12 cellular contexts compared by ENCODE assay signal in the genomic region with DNA sequence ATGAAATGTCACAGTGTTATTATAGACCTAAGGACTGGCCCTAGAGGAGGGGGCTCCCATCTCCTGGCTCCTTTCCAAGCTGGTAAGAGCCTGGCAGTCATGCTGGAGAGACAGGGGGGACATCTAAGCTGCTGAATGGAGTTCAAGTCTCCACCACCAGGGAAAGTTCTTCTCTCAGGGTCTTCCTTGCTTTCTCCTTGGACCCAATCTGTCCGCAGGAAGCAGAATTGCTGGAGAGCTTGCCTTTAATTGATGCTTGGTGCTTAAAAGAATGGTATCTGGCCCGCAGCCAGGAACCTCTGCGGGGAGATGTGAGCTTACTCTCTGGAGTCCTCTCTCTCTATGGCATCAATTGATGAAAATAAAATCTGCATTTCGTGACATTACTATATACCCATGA. TPM values are rescaled to one million over a fixed set of nuclear protein-coding genes. Genes with fewer than 3 reads are reported as not detected.
DNase-seq lines count a peak whose midpoint lies in the region; ATAC-seq and TF ChIP-seq lines count a peak whose summit lies in the region.
"Had no signal": no experiment of that assay in that cellular context is flagged by ENCODE, and none has a peak within 500 bp of the region (broad histone marks: within the 10 kb centered on the region; RNA-seq: fewer than 3 reads in every experiment).

No MANE protein-coding gene starts in this region.

- H3K4me2 ChIP-seq in osteoblast (ENCODE audit: insufficient read depth, low read length) = peak overlapping the region; percentile 42

- peak overlapping the region; percentile 80 for H3K27ac ChIP-seq in osteoblast (ENCODE audit: low read depth, low read length)
- H3K27ac ChIP-seq: C4-2B, neutrophil had no signal

- no peak overlapping the region for H3K4me3 ChIP-seq in osteoblast (ENCODE audit: insufficient read depth, low read length)

- no peaks in the 10 kb centered on the region for H4K20me1 ChIP-seq in osteoblast (ENCODE audit: insufficient read depth, low read length)

- no peak overlapping the region for H2AFZ ChIP-seq in osteoblast (ENCODE audit: low read length)

- H3K27me3 ChIP-seq in osteoblast (ENCODE audit: insufficient read depth, low read length) = no peaks in the 10 kb centered on the region
- H3K27me3 ChIP-seq: neutrophil had no signal

- H3K27ac Mint-ChIP-seq in chondrocyte (ENCODE audit: unreplicated experiment) = peak overlapping the region; percentile 80
- H3K27ac Mint-ChIP-seq in T-helper 2 cell treated with Interferon-gamma antibody and Interleukin-4, amounts not matched to agents 5 μg/mL and 100 μg/mL, for 36 hours = no peak overlapping the region
- H3K27ac Mint-ChIP-seq: T-cell had no signal

- H3K27me3 Mint-ChIP-seq in chondrocyte (ENCODE audit: low read depth) = no peaks in the 10 kb centered on the region
- no peaks in the 10 kb centered on the region for H3K27me3 Mint-ChIP-seq in T-helper 2 cell treated with Interferon-gamma antibody and Interleukin-4, amounts not matched to agents 5 μg/mL and 100 μg/mL, for 36 hours (ENCODE audit: low read depth)

- peak; percentile 54 for DNase-seq in COR-L47 (lab: John Stamatoyannopoulos, UW)
- DNase-seq in NCI-H2171 treated with DMSO at 0.1 percent for 48 hours (lab: John Stamatoyannopoulos, UW) = peak; percentile 61
- no peak for DNase-seq in chondrocyte (ENCODE audit: low spot score)
- no peak for DNase-seq in osteoblast (ENCODE audit: insufficient read length, low spot score, missing footprints)
- no peak for DNase-seq in stimulated activated naive CD8-positive, alpha-beta T cell treated with anti-CD3 and anti-CD28 coated beads, Interleukin-15, Interleukin-2, amounts not matched to agents 100 U/mL and 50 U/mL, for 24 hours
- DNase-seq in T-helper 2 cell treated with Interferon-gamma antibody and Interleukin-4, amounts not matched to agents 5 μg/mL and 100 μg/mL, for 36 hours (ENCODE audit: low spot score) = no peak
- DNase-seq: cortex of kidney, T-cell had no signal

- ATAC-seq in HG03159 (IDR thresholded peaks at IDR 0.05; ENCODE audit: unreplicated experiment) = no peak
- no peak for ATAC-seq in HG03469 (IDR thresholded peaks at IDR 0.05; ENCODE audit: unreplicated experiment)
- no peak for ATAC-seq in stimulated activated naive CD8-positive, alpha-beta T cell treated with anti-CD3 and anti-CD28 coated beads, Interleukin-15, Interleukin-2, amounts not matched to agents 100 U/mL and 50 U/mL, for 24 hours
- ATAC-seq: T-cell had no signal

- peaks cover 64% of the 10 kb centered on the region for H3K4me1 ChIP-seq in osteoblast (ENCODE audit: insufficient read depth, low read length)

- H3K36me3 Mint-ChIP-seq in chondrocyte (ENCODE audit: low read depth) = no peaks in the 10 kb centered on the region
- no peaks in the 10 kb centered on the region for H3K36me3 Mint-ChIP-seq in T-helper 2 cell treated with Interferon-gamma antibody and Interleukin-4, amounts not matched to agents 5 μg/mL and 100 μg/mL, for 36 hours (ENCODE audit: low read depth)
- H3K36me3 Mint-ChIP-seq: T-cell had no signal

- H3K9me3 ChIP-seq in osteoblast (ENCODE audit: low read depth, low read length) = no peaks in the 10 kb centered on the region
- H3K9me3 ChIP-seq: neutrophil had no signal

- no peaks in the 10 kb centered on the region for H3K36me3 ChIP-seq in osteoblast (ENCODE audit: insufficient read depth, low read length)
- H3K36me3 ChIP-seq: neutrophil had no signal

- no peaks in the 10 kb centered on the region for H3K79me2 ChIP-seq in osteoblast (ENCODE audit: insufficient read depth, low read length)

- TF ChIP-seq CTCF in chondrocyte (IDR thresholded peaks at IDR 0.05) (peak; percentile 12), osteoblast (IDR thresholded peaks at IDR 0.05; ENCODE audit: extremely low read depth, low read depth, low read length) (no peak)

- H3K4me3 Mint-ChIP-seq in chondrocyte (ENCODE audit: unreplicated experiment) = no peak overlapping the region
- no peak overlapping the region for H3K4me3 Mint-ChIP-seq in T-helper 2 cell treated with Interferon-gamma antibody and Interleukin-4, amounts not matched to agents 5 μg/mL and 100 μg/mL, for 36 hours
- H3K4me3 Mint-ChIP-seq: T-cell had no signal

- H3K9me3 Mint-ChIP-seq in chondrocyte (ENCODE audit: low read depth) = no peaks in the 10 kb centered on the region
- no peaks in the 10 kb centered on the region for H3K9me3 Mint-ChIP-seq in T-helper 2 cell treated with Interferon-gamma antibody and Interleukin-4, amounts not matched to agents 5 μg/mL and 100 μg/mL, for 36 hours
- H3K9me3 Mint-ChIP-seq: T-cell had no signal

- H3K4me1 Mint-ChIP-seq in chondrocyte (ENCODE audit: low read depth) = peaks cover 60% of the 10 kb centered on the region
- peaks cover 22% of the 10 kb centered on the region for H3K4me1 Mint-ChIP-seq in T-helper 2 cell treated with Interferon-gamma antibody and Interleukin-4, amounts not matched to agents 5 μg/mL and 100 μg/mL, for 36 hours (ENCODE audit: low read depth)
- H3K4me1 Mint-ChIP-seq: T-cell had no signal

RNA-seq across cellular contexts. Expression of gene IRF2BP2, which starts 25.1 kb away (rescaled TPM):
- 67.9 to 74.4 TPM (median 70.5 TPM) in 3 replicates for total RNA-seq in chondrocyte
- 159 and 172 TPM in 2 replicates for total RNA-seq in osteoblast

Comparison
In these comparisons a context has a peak if more than half of its experiments do, and no peak if none do; other contexts are left out.
1. DNase-seq: peak in COR-L47 (single experiment) and NCI-H2171 treated with DMSO at 0.1 percent for 48 hours (single experiment); none in chondrocyte (single experiment), osteoblast (single experiment), stimulated activated naive CD8-positive, alpha-beta T cell treated with anti-CD3 and anti-CD28 coated beads, Interleukin-15, Interleukin-2, amounts not matched to agents 100 U/mL and 50 U/mL, for 24 hours (single experiment) and T-helper 2 cell treated with Interferon-gamma antibody and Interleukin-4, amounts not matched to agents 5 μg/mL and 100 μg/mL, for 36 hours (single experiment).